Comparison of ENCODE assay signal across 10 cellular contexts in the genomic region with DNA sequence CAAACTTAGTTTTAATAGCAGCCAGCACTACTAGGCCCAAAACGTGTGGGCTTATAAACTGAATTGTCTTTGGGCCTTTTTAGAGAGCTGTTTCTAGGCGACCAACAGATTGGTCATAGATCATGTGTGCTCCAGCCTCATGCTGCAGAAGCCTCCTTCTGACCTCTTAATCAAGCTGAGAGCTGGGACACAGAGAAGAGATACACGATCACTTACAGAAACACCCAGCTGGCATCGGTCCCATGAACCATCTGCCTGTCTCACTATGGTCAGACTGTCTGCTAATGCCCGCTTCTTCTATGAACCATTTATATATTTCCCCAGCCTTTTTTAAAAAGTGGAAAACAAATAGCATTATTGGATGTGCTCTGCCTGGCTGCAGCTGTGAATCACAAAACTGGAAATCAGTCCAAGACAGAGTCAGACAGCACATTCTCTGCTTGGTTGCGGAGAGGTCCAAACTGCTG.
A peak's percentile ranks its signal among the peaks of the same experiment; 100 is the strongest.
DNase-seq lines count a peak whose midpoint lies in the region; ATAC-seq and TF ChIP-seq lines count a peak whose summit lies in the region.
"Had no signal": no experiment of that assay in that cellular context is flagged by ENCODE, and none has a peak within 500 bp of the region (broad histone marks: within the 10 kb centered on the region; RNA-seq: fewer than 3 reads in every experiment).

No MANE protein-coding gene starts in this region.

- H3K27me3 Mint-ChIP-seq in endodermal cell (ENCODE audit: insufficient read depth) = no peaks in the 10 kb centered on the region

- H3K27me3 ChIP-seq in endodermal cell (ENCODE audit: control insufficient read depth, insufficient read depth, low read length, poor library complexity, severe bottlenecking) = no peaks in the 10 kb centered on the region
- no peaks in the 10 kb centered on the region for H3K27me3 ChIP-seq in upper lobe of right lung

- peaks cover 4% of the 10 kb centered on the region for H3K9me3 Mint-ChIP-seq in endodermal cell

- H3K4me3 ChIP-seq in endodermal cell (ENCODE audit: low read length) (no peak overlapping the region), upper lobe of right lung (no peak overlapping the region)

- peaks cover 5% of the 10 kb centered on the region for H3K4me1 Mint-ChIP-seq in endodermal cell

- H3K36me3 Mint-ChIP-seq in endodermal cell (ENCODE audit: low read depth) = no peaks in the 10 kb centered on the region

- H3K4me3 Mint-ChIP-seq in endodermal cell = no peak overlapping the region
- H3K4me3 Mint-ChIP-seq: B cell had no signal

- H3K9ac ChIP-seq in endodermal cell (ENCODE audit: extremely low read depth, low read length, poor library complexity, severe bottlenecking) = no peak overlapping the region

- H3K4me1 ChIP-seq in endodermal cell (ENCODE audit: control insufficient read depth, insufficient read depth, low read length) = peaks cover 3% of the 10 kb centered on the region
- peaks cover 15% of the 10 kb centered on the region for H3K4me1 ChIP-seq in upper lobe of right lung

- peak overlapping the region; percentile 79 for H3K27ac ChIP-seq in endodermal cell (ENCODE audit: low read depth, low read length)
- H3K27ac ChIP-seq in upper lobe of right lung = peak overlapping the region; percentile 84

- WGBS in endodermal cell (ENCODE audit: insufficient coverage in 1 of 2, insufficient read length in 1 of 2), 2 experiments = 93 to 94% methylated on average over 2 to 5 of the region's 6 CpGs

- DNase-seq in NCI-H2171 treated with DMSO at 0.1 percent for 48 hours (lab: John Stamatoyannopoulos, UW) (peak; percentile 66), NCI-H2171 (lab: John Stamatoyannopoulos, UW) (no peak), endodermal cell (no peak), mucosa of gallbladder (ENCODE audit: low spot score) (peak; percentile 18), upper lobe of right lung (no peak)
- DNase-seq: activated effector memory CD4-positive, alpha-beta T cell treated with anti-CD3 and anti-CD28 coated beads, Interleukin-2, amount 50 U/mL, for 16 hours had no signal

- TF ChIP-seq CTCF in endodermal cell (conservative IDR thresholded peaks at IDR 0.05) (no peak), upper lobe of right lung (IDR thresholded peaks at IDR 0.05) (no peak)

- H3K36me3 ChIP-seq in endodermal cell (ENCODE audit: control insufficient read depth, insufficient read depth, low read length) (no peaks in the 10 kb centered on the region), upper lobe of right lung (no peaks in the 10 kb centered on the region)

- no peak overlapping the region for H3K27ac Mint-ChIP-seq in endodermal cell
- H3K27ac Mint-ChIP-seq: B cell had no signal

- intact Hi-C loops in upper lobe of right lung (cut with DNase I) = no loop called here

- peaks cover 2% of the 10 kb centered on the region for H3K9me3 ChIP-seq in endodermal cell (ENCODE audit: control insufficient read depth, low read length)
- no peaks in the 10 kb centered on the region for H3K9me3 ChIP-seq in upper lobe of right lung

- ATAC-seq in upper lobe of right lung = peak; percentile 58
- no peak for ATAC-seq in GM21381 (IDR thresholded peaks at IDR 0.05; ENCODE audit: unreplicated experiment)
- ATAC-seq in GM19467 (IDR thresholded peaks at IDR 0.05; ENCODE audit: unreplicated experiment) = no peak
- no peak for ATAC-seq in GM21786 (IDR thresholded peaks at IDR 0.05; ENCODE audit: unreplicated experiment)

Comparison
In these comparisons a context has a peak if more than half of its experiments do, and no peak if none do; other contexts are left out.
1. DNase-seq: peak in NCI-H2171 treated with DMSO at 0.1 percent for 48 hours (single experiment) and mucosa of gallbladder (single experiment); none in NCI-H2171 (single experiment), endodermal cell (single experiment) and upper lobe of right lung (single experiment).